ENCODE assay signal across 21 cellular contexts in the genomic region with DNA sequence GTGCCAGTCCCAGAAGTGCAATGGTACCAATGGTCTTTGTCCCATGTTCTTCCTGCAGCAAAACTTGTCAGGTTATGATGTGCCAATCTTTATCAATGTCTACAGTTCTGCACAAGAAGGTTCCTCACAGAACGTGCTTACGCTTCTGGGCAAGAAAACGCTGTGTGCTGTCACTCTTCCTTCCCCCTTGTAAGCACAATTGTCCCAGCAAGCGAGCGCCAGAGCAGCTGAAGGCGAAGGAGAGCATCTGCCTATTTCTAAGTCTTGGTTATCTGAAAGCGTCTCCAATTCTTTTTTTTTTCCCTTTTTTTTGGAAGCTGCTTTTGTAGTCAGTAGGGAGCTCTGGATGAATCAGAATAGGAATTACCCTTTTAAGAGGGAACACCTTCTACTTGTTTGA.
"Had no signal": no experiment of that assay in that cellular context is flagged by ENCODE, and none has a peak within 500 bp of the region (broad histone marks: within the 10 kb centered on the region; RNA-seq: fewer than 3 reads in every experiment).

No MANE protein-coding gene starts in this region.

- H3K36me3 ChIP-seq: colonic mucosa, left ventricle myocardium inferior, right lobe of liver, thoracic aorta, upper lobe of left lung had no signal

- H3K27me3 Mint-ChIP-seq: activated naive CD8-positive, alpha-beta T cell; central memory CD8-positive, alpha-beta T cell; naive B cell had no signal

- H3K27me3 ChIP-seq: colonic mucosa, upper lobe of left lung had no signal

- H3K4me3 Mint-ChIP-seq: activated naive CD8-positive, alpha-beta T cell; activated T-cell treated with anti-CD3 and anti-CD28 coated beads, Interleukin-2, amount 50 U/mL, for 72 hours; central memory CD8-positive, alpha-beta T cell; naive B cell; neural crest cell; T-helper 2 cell treated with Interferon-gamma antibody and Interleukin-4, amounts not matched to agents 5 μg/mL and 100 μg/mL, for 36 hours had no signal

- H3K4me1 ChIP-seq: colonic mucosa, right lobe of liver had no signal

- DNase-seq: activated CD4-positive, alpha-beta T cell treated with anti-CD3 and anti-CD28 coated beads for 4 hours; activated CD4-positive, alpha-beta T cell treated with anti-CD3 and anti-CD28 coated beads, Interleukin-2, amount 50 U/mL, for 4 hours; activated naive CD4-positive, alpha-beta T cell treated with Interleukin-2 at 50 U/mL for 16 hours; activated T-cell treated with anti-CD3 and anti-CD28 coated beads for 4 hours; activated T-cell treated with anti-CD3 and anti-CD28 coated beads, Interleukin-2, amount 50 U/mL, for 72 hours; colonic mucosa; effector memory CD4-positive, alpha-beta T cell; foreskin fibroblast; left ventricle myocardium inferior; naive B cell; occipital lobe; right lobe of liver; stimulated activated CD4-positive, alpha-beta T cell treated with anti-CD3 and anti-CD28 coated beads, Interleukin-4, amount 100 ng/mL, for 1 hour; stimulated activated naive CD8-positive, alpha-beta T cell treated with anti-CD3 and anti-CD28 coated beads, Interleukin-15, Interleukin-2, amounts not matched to agents 100 U/mL and 50 U/mL, for 24 hours; T-helper 1 cell; upper lobe of left lung had no signal

- H3K9me3 Mint-ChIP-seq: neural crest cell; T-helper 2 cell treated with Interferon-gamma antibody and Interleukin-4, amounts not matched to agents 5 μg/mL and 100 μg/mL, for 36 hours had no signal

- H3K4me3 ChIP-seq: colonic mucosa, left ventricle myocardium inferior, right lobe of liver, thoracic aorta, upper lobe of left lung had no signal

- H3K27ac Mint-ChIP-seq: activated naive CD8-positive, alpha-beta T cell; activated T-cell treated with anti-CD3 and anti-CD28 coated beads, Interleukin-2, amount 50 U/mL, for 72 hours; naive B cell; T-helper 2 cell treated with Interferon-gamma antibody and Interleukin-4, amounts not matched to agents 5 μg/mL and 100 μg/mL, for 36 hours had no signal

- H3K4me1 Mint-ChIP-seq: central memory CD8-positive, alpha-beta T cell; naive B cell; neural crest cell had no signal

- H3K9me3 ChIP-seq: colonic mucosa, left ventricle myocardium inferior, right lobe of liver, thoracic aorta, upper lobe of left lung had no signal

- H3K27ac ChIP-seq: colonic mucosa, left ventricle myocardium inferior, right lobe of liver, thoracic aorta, upper lobe of left lung had no signal

- H3K36me3 Mint-ChIP-seq: activated naive CD8-positive, alpha-beta T cell; naive B cell had no signal
